8 cellular contexts compared by ENCODE assay signal in genomic region chr1:161177112-161177935, GRCh38.
A peak's percentile ranks its signal among the peaks of the same experiment; 100 is the strongest.
DNase-seq lines count a peak whose midpoint lies in the region; ATAC-seq lines count a peak whose summit lies in the region.

TSS of gene B4GALT3 (minus strand) at chr1:161177507. CDS start at chr1:161176060, 1,447 bp downstream.

- peak; percentile 96 for DNase-seq in AG08396 (ENCODE audit: low spot score)
- peak; percentile 44 to 86 for DNase-seq in NCI-H446 (lab: John Stamatoyannopoulos, UW)
- peak; percentile 24 to 93 (median 85) for DNase-seq in caudate nucleus (lab: John Stamatoyannopoulos, UW)
- peak; percentile 75 for DNase-seq in iris pigment epithelial cell (ENCODE audit: low read depth)
- DNase-seq in stimulated activated CD4-positive, alpha-beta T cell treated with anti-CD3 and anti-CD28 coated beads, Interleukin-12 subunit alpha, Interleukin-12 subunit beta, amount 100 ng/mL, for 24 hours (ENCODE audit: low read depth in 2 of 2), result peak; percentile 93 to 98

- H3K27ac ChIP-seq in caudate nucleus (ENCODE audit: low read depth, low read length), result peak within 1 kb of the TSS; percentile 95

- peak; percentile 83 for ATAC-seq in GM19023 (IDR thresholded peaks at IDR 0.05; ENCODE audit: unreplicated experiment)
- ATAC-seq in HG03175 (IDR thresholded peaks at IDR 0.05; ENCODE audit: unreplicated experiment), result peak; percentile 80
- peak; percentile 80 to 84 for ATAC-seq in activated CD4-positive, CD25-positive, alpha-beta regulatory T cell treated with anti-CD3 and anti-CD28 coated beads, Interleukin-2, amount 50 U/mL, for 24 hours

Comparison
In these comparisons a context has a peak if more than half of its experiments do, and no peak if none do; other contexts are left out.
1. Peak in every context shown above with its lines: DNase-seq, ATAC-seq and H3K27ac ChIP-seq.